ENCODE assay signal across 8 cellular contexts in the genomic region with DNA sequence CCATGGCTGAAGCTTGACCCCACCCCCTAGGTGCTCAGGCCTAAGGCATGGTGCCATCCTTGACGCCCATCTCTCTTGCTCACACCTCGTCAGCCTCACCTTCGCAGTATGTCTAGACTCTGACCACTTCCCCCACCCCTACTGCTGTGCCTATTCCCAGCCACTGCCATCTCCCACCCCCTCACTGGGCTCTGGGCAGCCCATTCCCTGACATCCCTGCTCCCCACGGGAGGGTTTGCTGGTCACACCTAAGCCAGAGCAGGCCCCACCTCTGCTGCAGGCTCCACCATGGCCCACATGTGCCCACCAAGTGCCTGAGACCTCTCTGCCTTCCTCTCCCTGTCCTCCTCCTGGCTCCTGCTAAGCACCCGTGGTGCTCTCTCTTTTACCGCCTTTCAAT. TPM values are rescaled to one million over a fixed set of nuclear protein-coding genes. Genes with fewer than 3 reads are reported as not detected.
"Had no signal": no experiment of that assay in that cellular context is flagged by ENCODE, and none has a peak within 500 bp of the region (broad histone marks: within the 10 kb centered on the region; RNA-seq: fewer than 3 reads in every experiment).

No MANE protein-coding gene starts in this region.

- H3K4me3 Mint-ChIP-seq: GM23338, H9 had no signal

- H3K4me3 ChIP-seq: GM23338, K562 had no signal

- H3K27ac ChIP-seq: KMS-11 had no signal

- H3K27ac Mint-ChIP-seq: GM23338 had no signal

- DNase-seq: H9, HCEC 1CT, IMR-90 had no signal

RNA-seq across cellular contexts. Expression of a gene that starts 47.7 kb away (rescaled TPM):
- total RNA-seq: GM23338, H1, H9, HT-29, IMR-90, K562 had no signal
- polyA plus RNA-seq: GM23338, H1, IMR-90, K562 had no signal
